21 cellular contexts compared by ENCODE assay signal in genomic region chr3:15519096-15519495, GRCh38.
"Had no signal": no experiment of that assay in that cellular context is flagged by ENCODE, and none has a peak within 500 bp of the region (broad histone marks: within the 10 kb centered on the region; RNA-seq: fewer than 3 reads in every experiment).

No MANE protein-coding gene starts in this region.

- H3K4me1 ChIP-seq: adrenal gland, breast epithelium, lower lobe of right lung had no signal

- H3K9me3 ChIP-seq: adrenal gland, breast epithelium, gastroesophageal sphincter, lower lobe of right lung, stomach, thoracic aorta, upper lobe of left lung had no signal

- H3K36me3 Mint-ChIP-seq: activated naive CD4-positive, alpha-beta T cell treated with anti-CD3 and anti-CD28 coated beads, Interleukin-2, amount 50 U/mL, for 72 hours; naive thymus-derived CD8-positive, alpha-beta T cell had no signal

- ATAC-seq: activated naive CD4-positive, alpha-beta T cell treated with anti-CD3 and anti-CD28 coated beads, Interleukin-2, amount 50 U/mL, for 72 hours; esophagus mucosa; gastroesophageal sphincter; lower lobe of right lung; naive thymus-derived CD8-positive, alpha-beta T cell; T-helper 17 cell had no signal

- H3K27me3 Mint-ChIP-seq: T-helper 17 cell had no signal

- H3K36me3 ChIP-seq: adrenal gland, breast epithelium, gastroesophageal sphincter, lower lobe of right lung, stomach, thoracic aorta, upper lobe of left lung, WERI-Rb-1 had no signal

- H3K27ac Mint-ChIP-seq: activated naive CD4-positive, alpha-beta T cell treated with anti-CD3 and anti-CD28 coated beads, Interleukin-2, amount 50 U/mL, for 72 hours; naive thymus-derived CD8-positive, alpha-beta T cell had no signal

- H3K4me3 ChIP-seq: adrenal gland, breast epithelium, gastroesophageal sphincter, lower lobe of right lung, skin epidermis, stomach, thoracic aorta, upper lobe of left lung had no signal

- DNase-seq: activated CD4-positive, alpha-beta T cell treated with anti-CD3 and anti-CD28 coated beads for 1 hour; activated CD8-positive, alpha-beta memory T cell treated with anti-CD3 and anti-CD28 coated beads for 24 hours; activated CD8-positive, alpha-beta memory T cell treated with anti-CD3 and anti-CD28 coated beads, Interleukin-2, amount 50 U/mL, for 48 hours; activated gamma-delta T cell treated with Interleukin-2 at 50 U/mL for 16 hours; activated T-cell treated with anti-CD3 and anti-CD28 coated beads, Interleukin-2, amount 50 U/mL, for 48 hours; adrenal gland; cerebellar nuclear complex; effector CD8-positive, alpha-beta T cell; lower lobe of right lung; naive thymus-derived CD8-positive, alpha-beta T cell; stomach; T-helper 17 cell; upper lobe of left lung; WERI-Rb-1 had no signal

- H3K9me3 Mint-ChIP-seq: activated naive CD4-positive, alpha-beta T cell treated with anti-CD3 and anti-CD28 coated beads, Interleukin-2, amount 50 U/mL, for 72 hours; naive thymus-derived CD8-positive, alpha-beta T cell had no signal

- H3K27me3 ChIP-seq: adrenal gland, breast epithelium, gastroesophageal sphincter, stomach, upper lobe of left lung had no signal

- H3K27ac ChIP-seq: adrenal gland, breast epithelium, gastroesophageal sphincter, lower lobe of right lung, parathyroid adenoma, stomach, thoracic aorta, upper lobe of left lung, WERI-Rb-1 had no signal
